In the genomic region with DNA sequence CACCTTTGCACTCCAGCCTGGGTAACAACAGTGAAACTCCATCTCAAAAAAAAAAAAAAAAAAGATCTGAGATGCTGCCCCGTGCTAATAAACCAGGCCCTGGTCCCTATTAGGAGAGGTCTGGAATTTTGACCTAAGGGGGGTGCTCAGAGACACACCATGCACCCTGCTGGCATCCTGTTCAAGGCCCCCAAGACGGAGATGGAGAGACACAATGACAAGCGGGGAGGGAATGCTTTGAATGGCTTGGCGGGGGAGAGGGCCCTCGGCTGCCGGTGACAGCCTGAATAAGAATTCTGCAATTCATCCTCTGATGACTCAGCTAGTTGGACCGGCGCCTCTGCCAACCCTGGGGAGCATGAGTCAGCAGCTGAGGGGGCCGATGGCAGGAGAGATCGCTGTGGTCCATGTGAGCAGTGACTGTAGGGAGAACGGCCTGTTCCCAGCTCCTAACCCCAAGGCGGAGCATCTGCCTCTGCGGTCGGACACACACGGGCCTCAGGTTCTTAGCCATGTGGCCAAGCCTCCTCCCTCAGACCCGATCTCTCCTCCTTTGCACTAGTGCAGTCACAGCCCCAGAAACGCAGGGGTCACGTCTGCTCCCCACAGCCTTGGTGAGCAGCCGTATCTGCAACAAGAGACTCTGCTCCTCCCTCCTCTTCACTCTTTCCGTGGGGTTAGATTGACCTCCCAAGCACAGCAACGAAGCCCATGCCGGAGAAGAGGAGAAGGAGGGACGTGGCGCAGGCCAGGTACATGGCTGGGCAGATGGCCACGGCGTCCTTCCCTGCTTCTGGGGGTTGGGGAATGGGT, we compare ENCODE assay signal across 1 cellular context.
TF ChIP-seq lines count a peak whose summit lies in the region.

No MANE protein-coding gene starts in this region.

TF ChIP-seq in HepG2, 621 proteins besides CTCF, POLR2A, EP300 and RAD21 (continued from another document and continues in another):
- TF ChIP-seq ZBTB25 (CRISPR knock-in tag; IDR thresholded peaks at IDR 0.05) (no peak), HNRNPLL (IDR thresholded peaks at IDR 0.05; ENCODE audit: low read depth, low read length, poor library complexity, severe bottlenecking) (no peak), PCBP1 (IDR thresholded peaks at IDR 0.05; ENCODE audit: borderline replicate concordance, low read depth, low read length) (no peak), ZNF432 (CRISPR knock-in tag; IDR thresholded peaks at IDR 0.05; ENCODE audit: borderline replicate concordance) (no peak), REST (IDR thresholded peaks at IDR 0.05; ENCODE audit: borderline replicate concordance in 1 of 2, low read depth in 1 of 2, low read length in 2 of 2) (no peak), ZNF501 (CRISPR knock-in tag; IDR thresholded peaks at IDR 0.05) (peak; percentile 40; the same call in 1 of the 2 replicates), HDAC6 (IDR thresholded peaks at IDR 0.05; ENCODE audit: low read depth, low read length) (no peak), ELF4 (CRISPR knock-in tag; IDR thresholded peaks at IDR 0.05; ENCODE audit: borderline replicate concordance) (no peak), ELF1 (CRISPR knock-in tag; IDR thresholded peaks at IDR 0.05) (no peak), MXD4 (CRISPR knock-in tag; IDR thresholded peaks at IDR 0.05) (peak; percentile 61; the same call in 1 of the 2 replicates), PRDM10 (CRISPR knock-in tag; IDR thresholded peaks at IDR 0.05; ENCODE audit: low read depth) (no peak), DMAP1 (CRISPR knock-in tag; IDR thresholded peaks at IDR 0.05) (no peak), RXRB (CRISPR knock-in tag; IDR thresholded peaks at IDR 0.05; ENCODE audit: borderline replicate concordance) (peak; percentile 73; the same call in 1 of the 2 replicates), RFX5 (IDR thresholded peaks at IDR 0.05; ENCODE audit: low read depth, low read length) (peak; percentile 54; the same call in 1 of the 2 replicates), PHB2 (IDR thresholded peaks at IDR 0.05; ENCODE audit: partially characterized antibody) (no peak), MLX (CRISPR knock-in tag; IDR thresholded peaks at IDR 0.05) (0 out of 2 replicates have a peak, but pooled peaks have one; percentile 27), HNF1B (CRISPR knock-in tag; IDR thresholded peaks at IDR 0.05) (peak; percentile 92), MEIS2 (CRISPR knock-in tag; IDR thresholded peaks at IDR 0.05) (peak; percentile 82), ZMYM2 (CRISPR knock-in tag; IDR thresholded peaks at IDR 0.05) (no peak), SKI (IDR thresholded peaks at IDR 0.05; ENCODE audit: partially characterized antibody) (peak; percentile 58), ZNF460 (CRISPR knock-in tag; IDR thresholded peaks at IDR 0.05; ENCODE audit: borderline replicate concordance) (no peak)
- TF ChIP-seq, protein P1, sequence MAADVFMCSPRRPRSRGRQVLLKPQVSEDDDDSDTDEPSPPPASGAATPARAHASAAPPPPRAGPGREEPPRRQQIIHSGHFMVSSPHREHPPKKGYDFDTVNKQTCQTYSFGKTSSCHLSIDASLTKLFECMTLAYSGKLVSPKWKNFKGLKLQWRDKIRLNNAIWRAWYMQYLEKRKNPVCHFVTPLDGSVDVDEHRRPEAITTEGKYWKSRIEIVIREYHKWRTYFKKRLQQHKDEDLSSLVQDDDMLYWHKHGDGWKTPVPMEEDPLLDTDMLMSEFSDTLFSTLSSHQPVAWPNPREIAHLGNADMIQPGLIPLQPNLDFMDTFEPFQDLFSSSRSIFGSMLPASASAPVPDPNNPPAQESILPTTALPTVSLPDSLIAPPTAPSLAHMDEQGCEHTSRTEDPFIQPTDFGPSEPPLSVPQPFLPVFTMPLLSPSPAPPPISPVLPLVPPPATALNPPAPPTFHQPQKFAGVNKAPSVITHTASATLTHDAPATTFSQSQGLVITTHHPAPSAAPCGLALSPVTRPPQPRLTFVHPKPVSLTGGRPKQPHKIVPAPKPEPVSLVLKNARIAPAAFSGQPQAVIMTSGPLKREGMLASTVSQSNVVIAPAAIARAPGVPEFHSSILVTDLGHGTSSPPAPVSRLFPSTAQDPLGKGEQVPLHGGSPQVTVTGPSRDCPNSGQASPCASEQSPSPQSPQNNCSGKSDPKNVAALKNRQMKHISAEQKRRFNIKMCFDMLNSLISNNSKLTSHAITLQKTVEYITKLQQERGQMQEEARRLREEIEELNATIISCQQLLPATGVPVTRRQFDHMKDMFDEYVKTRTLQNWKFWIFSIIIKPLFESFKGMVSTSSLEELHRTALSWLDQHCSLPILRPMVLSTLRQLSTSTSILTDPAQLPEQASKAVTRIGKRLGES (CRISPR knock-in tag; IDR thresholded peaks at IDR 0.05; ENCODE audit: borderline replicate concordance), result no peak
- TF ChIP-seq, protein P2, sequence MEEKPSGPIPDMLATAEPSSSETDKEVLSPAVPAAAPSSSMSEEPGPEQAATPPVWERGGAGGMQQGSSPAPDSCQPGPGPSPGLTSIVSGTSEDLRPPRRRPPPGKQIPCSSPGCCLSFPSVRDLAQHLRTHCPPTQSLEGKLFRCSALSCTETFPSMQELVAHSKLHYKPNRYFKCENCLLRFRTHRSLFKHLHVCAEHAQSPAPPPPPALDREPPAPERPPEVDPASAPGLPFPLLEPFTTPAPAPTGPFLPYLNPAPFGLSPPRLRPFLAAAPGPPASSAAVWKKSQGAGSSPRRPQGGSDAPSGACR (CRISPR knock-in tag; IDR thresholded peaks at IDR 0.05), result no peak
- TF ChIP-seq, protein P3, sequence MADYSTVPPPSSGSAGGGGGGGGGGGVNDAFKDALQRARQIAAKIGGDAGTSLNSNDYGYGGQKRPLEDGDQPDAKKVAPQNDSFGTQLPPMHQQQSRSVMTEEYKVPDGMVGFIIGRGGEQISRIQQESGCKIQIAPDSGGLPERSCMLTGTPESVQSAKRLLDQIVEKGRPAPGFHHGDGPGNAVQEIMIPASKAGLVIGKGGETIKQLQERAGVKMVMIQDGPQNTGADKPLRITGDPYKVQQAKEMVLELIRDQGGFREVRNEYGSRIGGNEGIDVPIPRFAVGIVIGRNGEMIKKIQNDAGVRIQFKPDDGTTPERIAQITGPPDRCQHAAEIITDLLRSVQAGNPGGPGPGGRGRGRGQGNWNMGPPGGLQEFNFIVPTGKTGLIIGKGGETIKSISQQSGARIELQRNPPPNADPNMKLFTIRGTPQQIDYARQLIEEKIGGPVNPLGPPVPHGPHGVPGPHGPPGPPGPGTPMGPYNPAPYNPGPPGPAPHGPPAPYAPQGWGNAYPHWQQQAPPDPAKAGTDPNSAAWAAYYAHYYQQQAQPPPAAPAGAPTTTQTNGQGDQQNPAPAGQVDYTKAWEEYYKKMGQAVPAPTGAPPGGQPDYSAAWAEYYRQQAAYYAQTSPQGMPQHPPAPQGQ (CRISPR knock-in tag; IDR thresholded peaks at IDR 0.05; ENCODE audit: borderline replicate concordance), result no peak
- TF ChIP-seq, protein P4, sequence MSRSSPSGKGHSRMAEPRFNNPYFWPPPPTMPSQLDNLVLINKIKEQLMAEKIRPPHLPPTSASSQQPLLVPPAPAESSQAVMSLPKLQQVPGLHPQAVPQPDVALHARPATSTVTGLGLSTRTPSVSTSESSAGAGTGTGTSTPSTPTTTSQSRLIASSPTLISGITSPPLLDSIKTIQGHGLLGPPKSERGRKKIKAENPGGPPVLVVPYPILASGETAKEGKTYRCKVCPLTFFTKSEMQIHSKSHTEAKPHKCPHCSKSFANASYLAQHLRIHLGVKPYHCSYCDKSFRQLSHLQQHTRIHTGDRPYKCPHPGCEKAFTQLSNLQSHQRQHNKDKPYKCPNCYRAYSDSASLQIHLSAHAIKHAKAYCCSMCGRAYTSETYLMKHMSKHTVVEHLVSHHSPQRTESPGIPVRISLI (CRISPR knock-in tag; IDR thresholded peaks at IDR 0.05; ENCODE audit: borderline replicate concordance), result peak; percentile 65
- TF ChIP-seq, protein P5, sequence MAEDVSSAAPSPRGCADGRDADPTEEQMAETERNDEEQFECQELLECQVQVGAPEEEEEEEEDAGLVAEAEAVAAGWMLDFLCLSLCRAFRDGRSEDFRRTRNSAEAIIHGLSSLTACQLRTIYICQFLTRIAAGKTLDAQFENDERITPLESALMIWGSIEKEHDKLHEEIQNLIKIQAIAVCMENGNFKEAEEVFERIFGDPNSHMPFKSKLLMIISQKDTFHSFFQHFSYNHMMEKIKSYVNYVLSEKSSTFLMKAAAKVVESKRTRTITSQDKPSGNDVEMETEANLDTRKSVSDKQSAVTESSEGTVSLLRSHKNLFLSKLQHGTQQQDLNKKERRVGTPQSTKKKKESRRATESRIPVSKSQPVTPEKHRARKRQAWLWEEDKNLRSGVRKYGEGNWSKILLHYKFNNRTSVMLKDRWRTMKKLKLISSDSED (CRISPR knock-in tag; IDR thresholded peaks at IDR 0.05), result no peak
- TF ChIP-seq, protein P6, sequence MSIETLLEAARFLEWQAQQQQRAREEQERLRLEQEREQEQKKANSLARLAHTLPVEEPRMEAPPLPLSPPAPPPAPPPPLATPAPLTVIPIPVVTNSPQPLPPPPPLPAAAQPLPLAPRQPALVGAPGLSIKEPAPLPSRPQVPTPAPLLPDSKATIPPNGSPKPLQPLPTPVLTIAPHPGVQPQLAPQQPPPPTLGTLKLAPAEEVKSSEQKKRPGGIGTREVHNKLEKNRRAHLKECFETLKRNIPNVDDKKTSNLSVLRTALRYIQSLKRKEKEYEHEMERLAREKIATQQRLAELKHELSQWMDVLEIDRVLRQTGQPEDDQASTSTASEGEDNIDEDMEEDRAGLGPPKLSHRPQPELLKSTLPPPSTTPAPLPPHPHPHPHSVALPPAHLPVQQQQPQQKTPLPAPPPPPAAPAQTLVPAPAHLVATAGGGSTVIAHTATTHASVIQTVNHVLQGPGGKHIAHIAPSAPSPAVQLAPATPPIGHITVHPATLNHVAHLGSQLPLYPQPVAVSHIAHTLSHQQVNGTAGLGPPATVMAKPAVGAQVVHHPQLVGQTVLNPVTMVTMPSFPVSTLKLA (IDR thresholded peaks at IDR 0.05), result no peak
